Comparison of ENCODE assay signal across 1 cellular context in the genomic region with DNA sequence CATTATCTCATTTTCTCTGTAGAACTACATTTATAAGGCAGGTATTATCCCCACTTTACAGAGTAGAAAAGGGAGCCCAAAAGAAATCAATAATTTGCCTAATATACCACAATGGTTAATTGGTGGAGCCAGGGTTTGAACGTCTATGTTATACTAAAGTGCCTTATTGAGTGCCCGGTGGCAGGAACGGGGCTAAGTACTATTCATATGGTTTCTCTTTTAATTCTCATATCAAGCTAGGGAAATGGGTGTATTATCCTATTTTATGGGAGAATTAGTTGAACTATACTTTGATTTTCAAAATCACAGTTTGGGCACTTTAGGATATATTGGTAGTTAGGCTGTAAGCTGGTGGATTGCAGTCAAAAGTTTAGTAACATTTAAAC.
TF ChIP-seq lines count a peak whose summit lies in the region.

No MANE protein-coding gene starts in this region.

TF ChIP-seq in GM23338, 12 proteins besides CTCF, POLR2A, EP300 and RAD21 (continued from another document):
- TF ChIP-seq, protein P1, sequence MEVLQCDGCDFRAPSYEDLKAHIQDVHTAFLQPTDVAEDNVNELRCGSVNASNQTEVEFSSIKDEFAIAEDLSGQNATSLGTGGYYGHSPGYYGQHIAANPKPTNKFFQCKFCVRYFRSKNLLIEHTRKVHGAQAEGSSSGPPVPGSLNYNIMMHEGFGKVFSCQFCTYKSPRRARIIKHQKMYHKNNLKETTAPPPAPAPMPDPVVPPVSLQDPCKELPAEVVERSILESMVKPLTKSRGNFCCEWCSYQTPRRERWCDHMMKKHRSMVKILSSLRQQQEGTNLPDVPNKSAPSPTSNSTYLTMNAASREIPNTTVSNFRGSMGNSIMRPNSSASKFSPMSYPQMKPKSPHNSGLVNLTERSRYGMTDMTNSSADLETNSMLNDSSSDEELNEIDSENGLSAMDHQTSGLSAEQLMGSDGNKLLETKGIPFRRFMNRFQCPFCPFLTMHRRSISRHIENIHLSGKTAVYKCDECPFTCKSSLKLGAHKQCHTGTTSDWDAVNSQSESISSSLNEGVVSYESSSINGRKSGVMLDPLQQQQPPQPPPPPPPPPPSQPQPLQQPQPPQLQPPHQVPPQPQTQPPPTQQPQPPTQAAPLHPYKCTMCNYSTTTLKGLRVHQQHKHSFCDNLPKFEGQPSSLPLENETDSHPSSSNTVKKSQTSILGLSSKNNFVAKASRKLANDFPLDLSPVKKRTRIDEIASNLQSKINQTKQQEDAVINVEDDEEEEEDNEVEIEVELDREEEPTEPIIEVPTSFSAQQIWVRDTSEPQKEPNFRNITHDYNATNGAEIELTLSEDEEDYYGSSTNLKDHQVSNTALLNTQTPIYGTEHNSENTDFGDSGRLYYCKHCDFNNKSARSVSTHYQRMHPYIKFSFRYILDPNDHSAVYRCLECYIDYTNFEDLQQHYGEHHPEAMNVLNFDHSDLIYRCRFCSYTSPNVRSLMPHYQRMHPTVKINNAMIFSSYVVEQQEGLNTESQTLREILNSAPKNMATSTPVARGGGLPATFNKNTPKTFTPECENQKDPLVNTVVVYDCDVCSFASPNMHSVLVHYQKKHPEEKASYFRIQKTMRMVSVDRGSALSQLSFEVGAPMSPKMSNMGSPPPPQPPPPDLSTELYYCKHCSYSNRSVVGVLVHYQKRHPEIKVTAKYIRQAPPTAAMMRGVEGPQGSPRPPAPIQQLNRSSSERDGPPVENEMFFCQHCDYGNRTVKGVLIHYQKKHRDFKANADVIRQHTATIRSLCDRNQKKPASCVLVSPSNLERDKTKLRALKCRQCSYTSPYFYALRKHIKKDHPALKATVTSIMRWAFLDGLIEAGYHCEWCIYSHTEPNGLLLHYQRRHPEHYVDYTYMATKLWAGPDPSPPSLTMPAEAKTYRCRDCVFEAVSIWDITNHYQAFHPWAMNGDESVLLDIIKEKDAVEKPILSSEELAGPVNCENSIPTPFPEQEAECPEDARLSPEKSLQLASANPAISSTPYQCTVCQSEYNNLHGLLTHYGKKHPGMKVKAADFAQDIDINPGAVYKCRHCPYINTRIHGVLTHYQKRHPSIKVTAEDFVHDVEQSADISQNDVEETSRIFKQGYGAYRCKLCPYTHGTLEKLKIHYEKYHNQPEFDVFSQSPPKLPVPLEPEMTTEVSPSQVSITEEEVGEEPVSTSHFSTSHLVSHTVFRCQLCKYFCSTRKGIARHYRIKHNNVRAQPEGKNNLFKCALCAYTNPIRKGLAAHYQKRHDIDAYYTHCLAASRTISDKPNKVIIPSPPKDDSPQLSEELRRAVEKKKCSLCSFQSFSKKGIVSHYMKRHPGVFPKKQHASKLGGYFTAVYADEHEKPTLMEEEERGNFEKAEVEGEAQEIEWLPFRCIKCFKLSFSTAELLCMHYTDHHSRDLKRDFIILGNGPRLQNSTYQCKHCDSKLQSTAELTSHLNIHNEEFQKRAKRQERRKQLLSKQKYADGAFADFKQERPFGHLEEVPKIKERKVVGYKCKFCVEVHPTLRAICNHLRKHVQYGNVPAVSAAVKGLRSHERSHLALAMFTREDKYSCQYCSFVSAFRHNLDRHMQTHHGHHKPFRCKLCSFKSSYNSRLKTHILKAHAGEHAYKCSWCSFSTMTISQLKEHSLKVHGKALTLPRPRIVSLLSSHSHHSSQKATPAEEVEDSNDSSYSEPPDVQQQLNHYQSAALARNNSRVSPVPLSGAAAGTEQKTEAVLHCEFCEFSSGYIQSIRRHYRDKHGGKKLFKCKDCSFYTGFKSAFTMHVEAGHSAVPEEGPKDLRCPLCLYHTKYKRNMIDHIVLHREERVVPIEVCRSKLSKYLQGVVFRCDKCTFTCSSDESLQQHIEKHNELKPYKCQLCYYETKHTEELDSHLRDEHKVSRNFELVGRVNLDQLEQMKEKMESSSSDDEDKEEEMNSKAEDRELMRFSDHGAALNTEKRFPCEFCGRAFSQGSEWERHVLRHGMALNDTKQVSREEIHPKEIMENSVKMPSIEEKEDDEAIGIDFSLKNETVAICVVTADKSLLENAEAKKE (CRISPR knock-in tag; IDR thresholded peaks at IDR 0.05), result no peak
- TF ChIP-seq EZH2 (IDR thresholded peaks at IDR 0.05; ENCODE audit: low read depth, unreplicated experiment) (no peak), JUNB (IDR thresholded peaks at IDR 0.05; ENCODE audit: unreplicated experiment) (no peak), EZH2phosphoT487 (IDR thresholded peaks at IDR 0.05; ENCODE audit: unreplicated experiment) (no peak)
